17 cellular contexts compared by ENCODE assay signal in the genomic region with DNA sequence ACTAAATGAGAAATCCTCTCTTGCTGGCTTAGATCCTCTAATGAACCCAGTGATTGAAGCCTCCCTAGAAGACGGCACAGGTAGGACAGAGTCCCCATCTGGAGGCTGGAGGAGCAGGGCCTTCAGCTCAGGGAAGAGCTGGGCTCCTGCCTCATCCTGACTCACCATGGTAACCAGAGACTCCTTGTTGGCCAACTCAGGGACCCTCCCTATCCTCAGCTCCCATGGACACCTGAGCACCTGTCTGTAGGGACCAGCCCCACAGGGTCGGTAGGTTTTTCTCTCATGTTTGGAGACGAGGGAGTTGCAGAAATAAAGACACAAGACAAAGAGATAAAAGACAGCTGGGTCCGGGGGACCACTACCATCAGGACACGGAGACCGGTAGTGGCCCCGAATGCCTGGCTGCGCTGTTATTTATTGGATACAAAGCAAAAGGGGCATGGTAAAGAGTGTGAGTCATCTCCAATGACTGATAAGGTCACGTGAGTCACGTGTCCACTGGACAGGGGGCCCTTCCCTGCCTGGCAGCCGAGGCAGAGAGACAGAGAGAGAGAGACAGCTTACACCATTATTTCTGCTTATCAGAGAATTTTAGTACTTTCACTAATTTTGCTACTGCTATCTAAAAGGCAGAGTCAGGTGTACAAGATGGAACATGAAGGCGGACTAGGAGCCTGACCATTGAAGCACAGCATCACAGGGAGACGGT. TPM values are rescaled to one million over a fixed set of nuclear protein-coding genes. Genes with fewer than 3 reads are reported as not detected.
DNase-seq lines count a peak whose midpoint lies in the region; ATAC-seq and TF ChIP-seq lines count a peak whose summit lies in the region.
"Had no signal": no experiment of that assay in that cellular context is flagged by ENCODE, and none has a peak within 500 bp of the region (broad histone marks: within the 10 kb centered on the region; RNA-seq: fewer than 3 reads in every experiment).

No MANE protein-coding gene starts in this region.

- H3K36me3 Mint-ChIP-seq in activated naive CD8-positive, alpha-beta T cell = no peaks in the 10 kb centered on the region
- H3K36me3 Mint-ChIP-seq in activated naive CD8-positive, alpha-beta T cell treated with anti-CD3 and anti-CD28 coated beads, Interleukin-2, amount 50 U/mL, for 24 hours (ENCODE audit: low read depth) = no peaks in the 10 kb centered on the region
- no peaks in the 10 kb centered on the region for H3K36me3 Mint-ChIP-seq in HFFc6 (ENCODE audit: low read depth)
- H3K36me3 Mint-ChIP-seq: activated naive CD4-positive, alpha-beta T cell treated with anti-CD3 and anti-CD28 coated beads, Interleukin-2, amount 50 U/mL, for 24 hours; naive B cell had no signal

- H3K4me1 ChIP-seq in parathyroid adenoma = peaks cover 4% of the 10 kb centered on the region
- no peaks in the 10 kb centered on the region for H3K4me1 ChIP-seq in GM23248 (ENCODE audit: insufficient read depth)
- H3K4me1 ChIP-seq: pancreas, tibial artery had no signal

- H3K9me3 Mint-ChIP-seq in activated naive CD8-positive, alpha-beta T cell (ENCODE audit: low read depth) = no peaks in the 10 kb centered on the region
- H3K9me3 Mint-ChIP-seq in activated naive CD8-positive, alpha-beta T cell treated with anti-CD3 and anti-CD28 coated beads, Interleukin-2, amount 50 U/mL, for 24 hours = no peaks in the 10 kb centered on the region
- no peaks in the 10 kb centered on the region for H3K9me3 Mint-ChIP-seq in HFFc6
- H3K9me3 Mint-ChIP-seq: activated naive CD4-positive, alpha-beta T cell treated with anti-CD3 and anti-CD28 coated beads, Interleukin-2, amount 50 U/mL, for 24 hours; naive B cell had no signal

- H3K36me3 ChIP-seq in parathyroid adenoma (ENCODE audit: control insufficient read depth, insufficient read depth, low read length) (no peaks in the 10 kb centered on the region), GM23248 (ENCODE audit: low read depth) (no peaks in the 10 kb centered on the region)
- H3K36me3 ChIP-seq: MG63, pancreas, sigmoid colon, tibial artery had no signal

- H3K27me3 ChIP-seq in parathyroid adenoma (ENCODE audit: control insufficient read depth, insufficient read depth, low read length) (no peaks in the 10 kb centered on the region), GM23248 (replicated peaks; ENCODE audit: insufficient read depth) (peaks cover 14% of the 10 kb centered on the region; the same call in 1 of the 2 replicates)
- H3K27me3 ChIP-seq: pancreas had no signal

- H3K27ac Mint-ChIP-seq in activated naive CD8-positive, alpha-beta T cell = no peak overlapping the region
- no peak overlapping the region for H3K27ac Mint-ChIP-seq in activated naive CD8-positive, alpha-beta T cell treated with anti-CD3 and anti-CD28 coated beads, Interleukin-2, amount 50 U/mL, for 24 hours
- peak overlapping the region; percentile 50; the same call in 1 of the 2 replicates for H3K27ac Mint-ChIP-seq in HFFc6
- H3K27ac Mint-ChIP-seq: activated naive CD4-positive, alpha-beta T cell treated with anti-CD3 and anti-CD28 coated beads, Interleukin-2, amount 50 U/mL, for 24 hours had no signal

- H3K79me2 ChIP-seq in parathyroid adenoma = no peaks in the 10 kb centered on the region
- no peaks in the 10 kb centered on the region for H3K79me2 ChIP-seq in GM23248 (ENCODE audit: insufficient read depth)

- DNase-seq in activated naive CD8-positive, alpha-beta T cell treated with anti-CD3 and anti-CD28 coated beads, Interleukin-2, amount 50 U/mL, for 24 hours = no peak
- DNase-seq in HFFc6 (no peak), ecto neural progenitor cell (ENCODE audit: low spot score) (peak; percentile 19), GM23248 (no peak), HEK293T (ENCODE audit: extremely low spot score) (no peak)
- DNase-seq: cortex of kidney, sigmoid colon had no signal

- H3K4me3 ChIP-seq in parathyroid adenoma (ENCODE audit: low read depth, low read length) (no peak overlapping the region), GM23248 (no peak overlapping the region)
- H3K4me3 ChIP-seq: MG63, pancreas, sigmoid colon, SK-N-MC, tibial artery had no signal

- no peaks in the 10 kb centered on the region for H3K9me2 ChIP-seq in GM23248 (ENCODE audit: insufficient read depth)

- in situ Hi-C loops in GM23248 (cut with MboI) = no loop called here

- H3K9ac ChIP-seq in parathyroid adenoma = no peak overlapping the region
- no peak overlapping the region for H3K9ac ChIP-seq in GM23248

- no peak overlapping the region for H3K4me2 ChIP-seq in parathyroid adenoma (ENCODE audit: low read length)
- H3K4me2 ChIP-seq in GM23248 (ENCODE audit: unreplicated experiment) = no peak overlapping the region

- H2AFZ ChIP-seq in parathyroid adenoma = peak overlapping the region; percentile 70
- H2AFZ ChIP-seq in GM23248 = no peak overlapping the region

- H4K20me1 ChIP-seq in GM23248 (ENCODE audit: insufficient read depth) = no peaks in the 10 kb centered on the region

- peak overlapping the region; percentile 2 for H3K4me3 Mint-ChIP-seq in activated naive CD8-positive, alpha-beta T cell
- H3K4me3 Mint-ChIP-seq in activated naive CD8-positive, alpha-beta T cell treated with anti-CD3 and anti-CD28 coated beads, Interleukin-2, amount 50 U/mL, for 24 hours = no peak overlapping the region
- H3K4me3 Mint-ChIP-seq in HFFc6 = no peak overlapping the region
- H3K4me3 Mint-ChIP-seq: activated naive CD4-positive, alpha-beta T cell treated with anti-CD3 and anti-CD28 coated beads, Interleukin-2, amount 50 U/mL, for 24 hours; naive B cell had no signal

- TF ChIP-seq CTCF in HFFc6 (IDR thresholded peaks at IDR 0.05) = no peak
- TF ChIP-seq CTCF in parathyroid adenoma (IDR thresholded peaks at IDR 0.05) = no peak

- H3K4me1 Mint-ChIP-seq in activated naive CD8-positive, alpha-beta T cell (ENCODE audit: low read depth) = peaks cover 29% of the 10 kb centered on the region
- peaks cover 24% of the 10 kb centered on the region for H3K4me1 Mint-ChIP-seq in activated naive CD8-positive, alpha-beta T cell treated with anti-CD3 and anti-CD28 coated beads, Interleukin-2, amount 50 U/mL, for 24 hours
- peaks cover 14% of the 10 kb centered on the region; the same call in 1 of the 2 replicates for H3K4me1 Mint-ChIP-seq in HFFc6 (ENCODE audit: low read depth)

- WGBS in GM23248 (ENCODE audit: low coverage in 1 of 2, low lambda C conversion rate in 2 of 2, missing lambda C conversion rate in 2 of 2), 2 experiments = 55 to 62% methylated on average over 13 of the region's 13 CpGs

- H3K9me3 ChIP-seq in parathyroid adenoma (ENCODE audit: control insufficient read depth, low read length) (no peaks in the 10 kb centered on the region), GM23248 (ENCODE audit: low read depth) (no peaks in the 10 kb centered on the region)
- H3K9me3 ChIP-seq: pancreas, sigmoid colon, tibial artery had no signal

- peaks cover 4% of the 10 kb centered on the region for H3K27me3 Mint-ChIP-seq in activated naive CD8-positive, alpha-beta T cell
- H3K27me3 Mint-ChIP-seq in activated naive CD8-positive, alpha-beta T cell treated with anti-CD3 and anti-CD28 coated beads, Interleukin-2, amount 50 U/mL, for 24 hours = no peaks in the 10 kb centered on the region
- peaks cover 4% of the 10 kb centered on the region for H3K27me3 Mint-ChIP-seq in HFFc6 (ENCODE audit: insufficient read depth)

- POLR2A ChIA-PET in HEK293T (lab: Yijun Ruan, JAX) = no interaction called here

- no peak overlapping the region for H3K27ac ChIP-seq in parathyroid adenoma
- no peak overlapping the region for H3K27ac ChIP-seq in GM23248
- H3K27ac ChIP-seq: pancreas, sigmoid colon, SK-N-MC, tibial artery had no signal

- H3F3A ChIP-seq in GM23248 (ENCODE audit: insufficient read depth) = no peaks in the 10 kb centered on the region

- no peak for ATAC-seq in activated naive CD8-positive, alpha-beta T cell treated with anti-CD3 and anti-CD28 coated beads, Interleukin-2, amount 50 U/mL, for 24 hours
- no peak for ATAC-seq in GM21447 (IDR thresholded peaks at IDR 0.05; ENCODE audit: unreplicated experiment)

- CTCF ChIA-PET in HEK293T (lab: Yijun Ruan, JAX) = interaction anchor here (0.9 kb wide), 1 partner anchor 11 kb away, joined by 3 read pairs; no protein-coding TSS in a partner anchor

TF ChIP-seq in HEK293T, 16 proteins besides CTCF, POLR2A, EP300 and RAD21:
- TF ChIP-seq SP1 (IDR thresholded peaks at IDR 0.05) (no peak), FOXA1 (IDR thresholded peaks at IDR 0.05) (no peak), SUZ12 (IDR thresholded peaks at IDR 0.05) (no peak), LEF1 (IDR thresholded peaks at IDR 0.05; ENCODE audit: borderline replicate concordance) (no peak), BHLHE40 (IDR thresholded peaks at IDR 0.05; ENCODE audit: borderline replicate concordance) (no peak), TARDBP (IDR thresholded peaks at IDR 0.05) (no peak), PKNOX1 (IDR thresholded peaks at IDR 0.05) (no peak), CTBP1 (IDR thresholded peaks at IDR 0.05; ENCODE audit: borderline replicate concordance) (no peak), NFRKB (IDR thresholded peaks at IDR 0.05) (no peak), FOXM1 (IDR thresholded peaks at IDR 0.05; ENCODE audit: borderline replicate concordance) (no peak), FOXK2 (IDR thresholded peaks at IDR 0.05) (no peak), ZNF384 (IDR thresholded peaks at IDR 0.05) (no peak)

RNA-seq across cellular contexts. Expression of gene SIGLEC7, which starts 26.6 kb away (rescaled TPM):
- total RNA-seq in HFFc6 (2021; fragmentation: NEBNext Ultra II Directional; extraction: Animal tissue kit (Norgen Biotek cat#: 25700)) = not detected
- not detected in 2 replicates for total RNA-seq in GM23248 (2014; rRNA removed; shearing (Covaris generic))
- polyA plus RNA-seq in GM23248 (2016; fragmentation: Nextera tagmentation; extraction: Ambion mirVana) = not detected in 2 replicates
- total RNA-seq: H4 had no signal

RNA-seq across cellular contexts. Expression of gene SIGLEC9, which starts 44.0 kb away (rescaled TPM):
- not detected for total RNA-seq in HFFc6 (2021; fragmentation: NEBNext Ultra II Directional; extraction: Animal tissue kit (Norgen Biotek cat#: 25700))
- not detected in 2 replicates for total RNA-seq in GM23248 (2014; rRNA removed; shearing (Covaris generic))
- not detected in 2 replicates for polyA plus RNA-seq in GM23248 (2016; fragmentation: Nextera tagmentation; extraction: Ambion mirVana)
- total RNA-seq: H4 had no signal

RNA-seq across cellular contexts. Expression of gene CD33, which starts 56.2 kb away (rescaled TPM):
- total RNA-seq in HFFc6 (2021; fragmentation: NEBNext Ultra II Directional; extraction: Animal tissue kit (Norgen Biotek cat#: 25700)) = not detected
- not detected in 2 replicates for total RNA-seq in GM23248 (2014; rRNA removed; shearing (Covaris generic))
- 0.30 TPM in 1 of 2 replicates, not detected in the other for polyA plus RNA-seq in GM23248 (2016; fragmentation: Nextera tagmentation; extraction: Ambion mirVana)
